ENCODE assay signal across 19 cellular contexts in genomic region chr7:52854681-52855080, GRCh38.
DNase-seq lines count a peak whose midpoint lies in the region; ATAC-seq, FAIRE-seq and TF ChIP-seq lines count a peak whose summit lies in the region.
"Had no signal": no experiment of that assay in that cellular context is flagged by ENCODE, and none has a peak within 500 bp of the region (broad histone marks: within the 10 kb centered on the region; RNA-seq: fewer than 3 reads in every experiment).

No MANE protein-coding gene starts in this region.

- no peak for TF ChIP-seq CTCF in A549 (IDR thresholded peaks at IDR 0.05)
- no peak for TF ChIP-seq CTCF in MM.1S (IDR thresholded peaks at IDR 0.05; ENCODE audit: low read length)
- no peak for TF ChIP-seq CTCF in left lung (IDR thresholded peaks at IDR 0.05)

- no peak overlapping the region for H3K4me3 ChIP-seq in A549
- H3K4me3 ChIP-seq in MM.1S (ENCODE audit: low read length): no peak overlapping the region
- no peak overlapping the region for H3K4me3 ChIP-seq in left lung
- H3K4me3 ChIP-seq: HAP-1 had no signal

- CTCF ChIA-PET in A549 (lab: Yijun Ruan, JAX): no interaction called here

- 2% methylated on average over 1 of the region's 1 CpG for WGBS in A549 (ENCODE audit: missing lambda C conversion rate)

- no peak for FAIRE-seq in A549 (lab: Jason Lieb, UNC)
- FAIRE-seq: G401.6, GM12892, H54 had no signal

- intact Hi-C loops in left lung (cut with DNase I): no loop called here

- H3F3A ChIP-seq in MM.1S (ENCODE audit: insufficient read depth, low read length): peaks cover 11% of the 10 kb centered on the region

- H3K27me3 ChIP-seq in MM.1S (replicated peaks; ENCODE audit: insufficient read depth, low read length) (no peaks in the 10 kb centered on the region), left lung (no peaks in the 10 kb centered on the region)

- no peak for TF ChIP-seq EP300 in A549 (IDR thresholded peaks at IDR 0.05)

- H3K27ac ChIP-seq in A549: no peak overlapping the region
- H3K27ac ChIP-seq in MM.1S (ENCODE audit: low read length): peak overlapping the region; percentile 85
- H3K27ac ChIP-seq in left lung: no peak overlapping the region

- ATAC-seq in A549 (no peak), left lung (no peak)

- TF ChIP-seq POLR2A in A549 (IDR thresholded peaks at IDR 0.05; ENCODE audit: low read length): no peak

- H3K79me2 ChIP-seq in MM.1S (ENCODE audit: low read length): no peaks in the 10 kb centered on the region

- H3K4me2 ChIP-seq in A549 (no peak overlapping the region), MM.1S (ENCODE audit: low read depth, low read length) (peak overlapping the region; percentile 27; the same call in 1 of the 2 replicates)

- H4K20me1 ChIP-seq in MM.1S (ENCODE audit: insufficient read depth, low read length): no peaks in the 10 kb centered on the region

- H3K9me3 ChIP-seq in A549 (no peaks in the 10 kb centered on the region; the same call in 2 of the 3 replicates), MM.1S (replicated peaks; ENCODE audit: insufficient read depth, low read length) (no peaks in the 10 kb centered on the region), left lung (no peaks in the 10 kb centered on the region)
- H3K9me3 ChIP-seq: HAP-1 had no signal

- H3K9ac ChIP-seq in MM.1S (ENCODE audit: low read length): peak overlapping the region; percentile 16; the same call in 1 of the 2 replicates

- peak overlapping the region; percentile 7; the same call in 1 of the 2 replicates for H2AFZ ChIP-seq in MM.1S (ENCODE audit: low read length)

- H3K4me1 ChIP-seq in A549: no peaks in the 10 kb centered on the region
- peaks cover 31% of the 10 kb centered on the region for H3K4me1 ChIP-seq in MM.1S (ENCODE audit: low read length)
- no peaks in the 10 kb centered on the region for H3K4me1 ChIP-seq in left lung
- H3K4me1 ChIP-seq: HAP-1 had no signal

- H3K36me3 ChIP-seq in MM.1S (replicated peaks; ENCODE audit: insufficient read depth, low read length) (no peaks in the 10 kb centered on the region), left lung (no peaks in the 10 kb centered on the region)
- H3K36me3 ChIP-seq: HAP-1 had no signal

- TF ChIP-seq RAD21 in A549 (conservative IDR thresholded peaks at IDR 0.05 in 1 of 2, IDR thresholded peaks at IDR 0.05 in 1 of 2): no peak

- no peaks in the 10 kb centered on the region for H3K9me2 ChIP-seq in MM.1S (replicated peaks; ENCODE audit: insufficient read depth, low read length)

- DNase-seq in A549 (ENCODE audit: low read depth in 1 of 2, low spot score in 1 of 2) (no peak), MM.1S (peak; percentile 89), RPMI8226 (peak; percentile 69), pons (ENCODE audit: low spot score) (no peak), NCI-H128 (lab: John Stamatoyannopoulos, UW; ENCODE audit: unreplicated experiment) (no peak), left lung (no peak)
- DNase-seq: 8988T; C1 segment of cervical spinal cord; Calu3; CD4-positive, alpha-beta memory T cell; COR-L47; DMS53; DND-41; GOT3; HFFc6 had no signal

- POLR2A ChIA-PET in A549 (lab: Yijun Ruan, JAX): no interaction called here

TF ChIP-seq in A549, 52 proteins besides CTCF, POLR2A, EP300 and RAD21:
- peak; percentile 21 for TF ChIP-seq MAFK (IDR thresholded peaks at IDR 0.05; ENCODE audit: partially characterized antibody)
- TF ChIP-seq TFCP2L1 (CRISPR knock-in tag; IDR thresholded peaks at IDR 0.05): no peak

Comparison
In these comparisons a context has a peak if more than half of its experiments do, and no peak if none do; other contexts are left out.
1. DNase-seq: peak in MM.1S (single experiment) and RPMI8226 (single experiment); none in A549 (0 of 2), pons (single experiment), NCI-H128 (single experiment) and left lung (0 of 2).